Comparison of ENCODE assay signal across 8 cellular contexts in the genomic region with DNA sequence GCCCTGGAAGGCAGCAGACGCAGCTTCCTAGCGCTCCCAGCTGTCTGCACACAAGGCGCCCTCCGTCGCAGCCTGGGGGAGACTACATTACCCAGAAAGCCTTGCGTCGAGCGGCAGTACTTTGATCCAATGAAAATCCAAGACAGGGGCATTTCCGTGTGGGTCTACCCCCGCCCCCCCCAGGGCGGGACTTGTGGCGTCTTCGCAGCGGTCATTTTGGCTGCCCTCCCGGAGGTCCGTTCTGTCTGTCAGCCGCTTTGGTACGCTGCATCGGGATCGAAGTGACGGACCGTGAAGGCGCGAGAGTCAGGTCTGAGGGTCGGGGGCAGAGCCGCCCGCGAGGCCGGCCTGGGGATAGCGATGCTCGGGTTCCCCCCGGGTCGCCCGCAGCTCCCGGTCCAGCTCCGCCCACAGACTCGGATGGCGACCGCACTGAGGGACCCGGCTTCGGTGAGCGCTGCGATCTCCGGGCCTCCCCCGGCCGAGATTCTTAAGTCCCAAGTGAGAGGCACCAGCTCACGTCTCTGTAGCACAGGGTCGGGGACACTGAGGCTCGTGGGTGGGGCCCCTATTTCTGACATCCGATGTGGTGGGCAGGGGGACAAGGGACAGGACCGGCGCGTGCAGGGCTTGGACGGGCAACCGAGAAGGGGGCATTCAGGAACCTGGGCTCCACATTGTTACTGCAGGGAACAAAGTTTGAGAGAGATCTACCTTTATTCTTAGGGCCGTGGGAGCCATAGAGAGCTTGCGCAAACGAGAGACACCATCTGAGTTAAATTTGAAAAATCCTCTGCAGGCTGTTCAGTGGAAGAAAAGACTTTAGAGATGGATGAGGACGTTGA. TPM values are rescaled to one million over a fixed set of nuclear protein-coding genes. Genes with fewer than 3 reads are reported as not detected.
DNase-seq lines count a peak whose midpoint lies in the region; ATAC-seq and TF ChIP-seq lines count a peak whose summit lies in the region.

A gene (plus strand): TSS at position 182 of the 845 bp plus-strand sequence. CDS start 179 bp downstream, at position 361.

- DNase-seq in GM12865 (ENCODE audit: low read depth) (peak; percentile 96), NCI-H1105 treated with DMSO at 0.1 percent for 48 hours (lab: John Stamatoyannopoulos, UW) (peak; percentile 97), T follicular helper cell (ENCODE audit: low read depth) (peak; percentile 79), adipocyte (ENCODE audit: low read depth) (peak; percentile 97), heart left ventricle (peak; percentile 94 to 97 (median 94)), trophoblast cell (peak; percentile 89 to 97), transverse colon (peak; percentile 93)

- H4K12ac ChIP-seq in trophoblast cell (ENCODE audit: low read depth, low read length), result peak within 1 kb of the TSS; percentile 80

- peak within 1 kb of the TSS; percentile 22 for H2BK5ac ChIP-seq in trophoblast cell (ENCODE audit: low read depth, low read length, poor library complexity)

- H3K18ac ChIP-seq in trophoblast cell (ENCODE audit: low read length), result peak within 1 kb of the TSS; percentile 35

- peak within 1 kb of the TSS; percentile 79 for H4K8ac ChIP-seq in trophoblast cell (ENCODE audit: low read depth, low read length)

- peak within 1 kb of the TSS; percentile 63 for H4K91ac ChIP-seq in trophoblast cell (ENCODE audit: low read depth, low read length)

- TF ChIP-seq CTCF in GM12865 (IDR thresholded peaks at IDR 0.05; ENCODE audit: insufficient read depth, low read depth, low read length, missing control alignments) (no peak), heart left ventricle (IDR thresholded peaks at IDR 0.05) (peak in 2 of 12 donors; percentile 24 to 25), transverse colon (IDR thresholded peaks at IDR 0.05) (no peak)

- no peak within 1 kb of the TSS for H3K23ac ChIP-seq in trophoblast cell (ENCODE audit: low read length)

- ATAC-seq in HG02642 (IDR thresholded peaks at IDR 0.05; ENCODE audit: poor library complexity, unreplicated experiment) (peak; percentile 95), heart left ventricle (peak; percentile 100)

- peaks cover 24% of the 10 kb centered on the region for H3K9me3 ChIP-seq in adipocyte (ENCODE audit: control insufficient read depth, low read length)
- H3K9me3 ChIP-seq in heart left ventricle, result peaks cover 0 to 52% (median 27%) of the 10 kb centered on the region in 12 donors
- peaks cover 1% of the 10 kb centered on the region for H3K9me3 ChIP-seq in trophoblast cell (ENCODE audit: insufficient read depth, low read depth, low read length)
- peaks cover 25 to 31% of the 10 kb centered on the region in 2 donors for H3K9me3 ChIP-seq in transverse colon

- peak within 1 kb of the TSS; percentile 35 for H2AK5ac ChIP-seq in trophoblast cell (ENCODE audit: low read length)

- H3K36me3 ChIP-seq in adipocyte (ENCODE audit: control insufficient read depth, insufficient read depth, low read length, severe bottlenecking) (peaks cover 30% of the 10 kb centered on the region), heart left ventricle (peaks cover 4 to 48% (median 33%) of the 10 kb centered on the region in 9 donors), trophoblast cell (ENCODE audit: control insufficient read depth in 1 of 2, insufficient read depth in 2 of 2, low read length in 2 of 2) (peaks cover 8 to 11% of the 10 kb centered on the region in 2 experiments), transverse colon (peaks cover 0 to 39% (median 17%) of the 10 kb centered on the region in 4 donors)

- H2BK120ac ChIP-seq in trophoblast cell (ENCODE audit: insufficient read depth, low read length, poor library complexity), result peak within 1 kb of the TSS; percentile 8

- no peaks in the 10 kb centered on the region for H3K27me3 ChIP-seq in adipocyte (replicated peaks; ENCODE audit: control insufficient read depth, insufficient read depth, low read length)
- no peaks in the 10 kb centered on the region for H3K27me3 ChIP-seq in heart left ventricle
- no peaks in the 10 kb centered on the region for H3K27me3 ChIP-seq in trophoblast cell (ENCODE audit: insufficient read depth, low read length)
- H3K27me3 ChIP-seq in transverse colon, result no peaks in the 10 kb centered on the region

- H2AFZ ChIP-seq in trophoblast cell (ENCODE audit: insufficient read depth, low read length, poor library complexity), result peak within 1 kb of the TSS; percentile 68

- peak within 1 kb of the TSS; percentile 78 for H3K4me3 ChIP-seq in GM12865 (ENCODE audit: low read depth, low read length)
- H3K4me3 ChIP-seq in adipocyte (ENCODE audit: low read length), result peak within 1 kb of the TSS; percentile 99
- peak within 1 kb of the TSS; percentile 68 to 93 (median 86) for H3K4me3 ChIP-seq in heart left ventricle
- peak within 1 kb of the TSS; percentile 81 for H3K4me3 ChIP-seq in trophoblast cell (ENCODE audit: low read depth, low read length)
- peak within 1 kb of the TSS; percentile 58 to 73 (median 64) for H3K4me3 ChIP-seq in transverse colon

- H3K14ac ChIP-seq in trophoblast cell (ENCODE audit: low read length), result peak within 1 kb of the TSS; percentile 70

- H3K4me1 ChIP-seq in adipocyte (ENCODE audit: control insufficient read depth, insufficient read depth, low read length) (peaks cover 10% of the 10 kb centered on the region), heart left ventricle (peaks cover 0 to 16% (median 12%) of the 10 kb centered on the region in 12 donors), trophoblast cell (ENCODE audit: control insufficient read depth in 1 of 2, insufficient read depth in 2 of 2, low read length in 2 of 2) (peaks cover 5 to 7% of the 10 kb centered on the region in 2 experiments), transverse colon (peaks cover 4 to 14% (median 10%) of the 10 kb centered on the region in 4 donors)

- H3K27ac ChIP-seq in heart left ventricle, result peak within 1 kb of the TSS in 11 of 12 donors; percentile 77 to 92 (median 85)
- H3K27ac ChIP-seq in trophoblast cell (ENCODE audit: low read depth, low read length), result no peak within 1 kb of the TSS
- peak within 1 kb of the TSS; percentile 74 to 85 (median 80) for H3K27ac ChIP-seq in transverse colon

- TF ChIP-seq POLR2A in heart left ventricle (IDR thresholded peaks at IDR 0.05), result peak in 1 of 2 donors; percentile 59
- peak; percentile 31 for TF ChIP-seq POLR2A in transverse colon (IDR thresholded peaks at IDR 0.05)

- TF ChIP-seq EP300 in transverse colon (IDR thresholded peaks at IDR 0.05; ENCODE audit: low read depth), result no peak

- H3K79me2 ChIP-seq in trophoblast cell (ENCODE audit: control insufficient read depth, insufficient read depth, low read length, poor library complexity), result peaks cover 7% of the 10 kb centered on the region

- H2BK12ac ChIP-seq in trophoblast cell (ENCODE audit: low read length), result no peak within 1 kb of the TSS

- H3K4ac ChIP-seq in trophoblast cell (ENCODE audit: low read depth, low read length), result peak within 1 kb of the TSS; percentile 4

- H3K79me1 ChIP-seq in trophoblast cell (ENCODE audit: low read length), result peaks cover 5% of the 10 kb centered on the region

- H3K4me2 ChIP-seq in trophoblast cell (ENCODE audit: low read length), result peak within 1 kb of the TSS; percentile 81

- 1 to 3% (median 1%) methylated on average over 17 to 59 of the region's 59 CpGs for WGBS in heart left ventricle, 4 donors
- no CpG with 5 or more reads among the region's 59 CpGs for WGBS in trophoblast cell (ENCODE audit: extremely low coverage, insufficient coverage, insufficient read length)
- WGBS in transverse colon (ENCODE audit: low coverage in 1 of 2), 2 donors, result 1 to 2% methylated on average over 9 to 51 of the region's 59 CpGs

- peak within 1 kb of the TSS; percentile 96 for H3K9ac ChIP-seq in adipocyte (ENCODE audit: low read length)
- peak within 1 kb of the TSS; percentile 38 for H3K9ac ChIP-seq in trophoblast cell (ENCODE audit: low read length)

- intact Hi-C loops in heart left ventricle (cut with DNase I) (loop anchor here in 3 of 10 donors (1.0 to 2.0 kb wide), 3 partner anchors 18 to 48 kb away; a partner anchor contains a TSS), transverse colon (cut with DNase I; ENCODE audit: low total_unique reads) (no loop called here)

- in situ Hi-C loops in transverse colon (cut with MboI; ENCODE audit: low pct_ligation_motif_present in 1 of 4, low pct_unique_long_range_greater_than_20kb in 1 of 4, low sequenced_read_pairs in 3 of 4), result no loop called here

RNA-seq across cellular contexts. Expression of the gene that starts here (rescaled TPM):
- total RNA-seq in heart left ventricle (10 to 100 TPM in 4 of 9 donors, 1 to 10 TPM in 5; 6.8 to 14.4 (median 9.0) TPM), transverse colon (10 to 100 TPM in 3 of 4 donors, 1 to 10 TPM in 1; 5.6 to 60.1 (median 15.3) TPM)
- 10 to 100 TPM in 1 of 2 donors, 1 to 10 TPM in 1; 5.6 to 11.4 TPM for polyA plus RNA-seq in heart left ventricle
- polyA plus RNA-seq in trophoblast cell (2013), result 14.3 and 15.1 TPM in 2 replicates
